9 cellular contexts compared by ENCODE assay signal in the genomic region with DNA sequence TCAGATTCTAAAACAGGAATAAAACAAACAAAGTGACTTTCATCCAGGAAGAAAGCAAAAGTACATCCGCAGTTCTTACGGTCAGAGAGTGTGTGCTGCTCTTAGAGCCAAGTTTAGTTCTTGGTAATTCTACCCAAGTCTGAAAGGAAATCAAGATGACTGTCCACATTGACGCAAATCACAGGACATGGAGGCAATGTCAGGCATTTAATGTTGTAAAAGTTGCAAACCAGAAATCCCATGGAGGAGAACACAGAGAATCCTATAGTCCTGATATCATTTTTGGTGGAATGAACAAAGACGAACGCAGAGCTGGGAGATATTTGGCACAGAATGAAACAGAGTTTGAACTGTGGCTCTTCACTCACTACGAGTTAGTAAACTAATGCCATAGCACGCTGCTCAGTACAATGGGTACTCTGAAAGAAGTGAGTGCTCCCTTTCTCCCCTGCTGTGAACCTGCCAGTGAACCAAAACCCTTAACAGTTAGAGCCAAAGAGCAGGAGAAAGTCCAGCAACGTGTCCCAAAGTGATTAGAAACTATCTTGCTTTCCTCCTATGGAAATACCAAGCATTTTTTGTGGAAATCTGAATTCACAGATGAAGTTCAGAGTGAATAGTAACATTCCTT.
DNase-seq lines count a peak whose midpoint lies in the region; ATAC-seq, FAIRE-seq and TF ChIP-seq lines count a peak whose summit lies in the region.
"Had no signal": no experiment of that assay in that cellular context is flagged by ENCODE, and none has a peak within 500 bp of the region (broad histone marks: within the 10 kb centered on the region; RNA-seq: fewer than 3 reads in every experiment).

No MANE protein-coding gene starts in this region.

- H3K4me1 ChIP-seq in esophagus (ENCODE audit: control insufficient read depth in 2 of 2, insufficient read depth in 2 of 2, low read length in 1 of 2): no peaks in the 10 kb centered on the region

- no peaks in the 10 kb centered on the region for H3K36me3 ChIP-seq in esophagus (ENCODE audit: control insufficient read depth in 2 of 2, insufficient read depth in 2 of 2, low read length in 1 of 2)

- H3K9me3 ChIP-seq in esophagus (ENCODE audit: control insufficient read depth in 2 of 2, insufficient read depth in 1 of 2, low read depth in 1 of 2, low read length in 1 of 2): no peaks in the 10 kb centered on the region

- FAIRE-seq in GM12891 (lab: Jason Lieb, UNC): no peak
- FAIRE-seq: colon had no signal

- TF ChIP-seq POLR2A in GM12891 (IDR thresholded peaks at IDR 0.05; ENCODE audit: low read depth, low read length): no peak

- no peak overlapping the region for H3K4me3 Mint-ChIP-seq in activated T-helper 17 cell treated with anti-CD3 and anti-CD28 coated beads, Interleukin-2, amount 50 U/mL, for 72 hours

- H3K27ac ChIP-seq in esophagus (ENCODE audit: low read depth in 2 of 2, low read length in 1 of 2): peak overlapping the region; percentile 33 to 56

- no peaks in the 10 kb centered on the region for H3K27me3 Mint-ChIP-seq in activated T-helper 17 cell treated with anti-CD3 and anti-CD28 coated beads, Interleukin-2, amount 50 U/mL, for 72 hours

- ATAC-seq in activated T-helper 17 cell treated with anti-CD3 and anti-CD28 coated beads, Interleukin-2, amount 50 U/mL, for 72 hours (replicated peaks): no peak
- ATAC-seq in HG02623 (IDR thresholded peaks at IDR 0.05; ENCODE audit: unreplicated experiment) (no peak), HG02763 (IDR thresholded peaks at IDR 0.05; ENCODE audit: unreplicated experiment) (no peak)

- no peaks in the 10 kb centered on the region for H3K9me3 Mint-ChIP-seq in activated T-helper 17 cell treated with anti-CD3 and anti-CD28 coated beads, Interleukin-2, amount 50 U/mL, for 72 hours

- WGBS in esophagus, 2 donors: 26 to 32% methylated on average over 8 of the region's 8 CpGs

- H3K4me3 ChIP-seq in esophagus (ENCODE audit: low read depth in 1 of 2, low read length in 2 of 2): no peak overlapping the region

- no peaks in the 10 kb centered on the region for H3K36me3 Mint-ChIP-seq in activated T-helper 17 cell treated with anti-CD3 and anti-CD28 coated beads, Interleukin-2, amount 50 U/mL, for 72 hours (ENCODE audit: low read depth)

- no peaks in the 10 kb centered on the region for H3K27me3 ChIP-seq in esophagus (ENCODE audit: control insufficient read depth in 1 of 2, insufficient read depth in 2 of 2, low read length in 2 of 2)

- DNase-seq in A172 (ENCODE audit: low spot score) (peak; percentile 67), NCI-H345 treated with DMSO at 0.1 percent for 48 hours (lab: John Stamatoyannopoulos, UW; ENCODE audit: unreplicated experiment) (peak; percentile 36), myocyte (ENCODE audit: low read depth) (peak; percentile 60), GM12891 (ENCODE audit: insufficient read length, low spot score) (no peak)

- H3K27ac Mint-ChIP-seq in activated T-helper 17 cell treated with anti-CD3 and anti-CD28 coated beads, Interleukin-2, amount 50 U/mL, for 72 hours: no peak overlapping the region

- H3K4me1 Mint-ChIP-seq in activated T-helper 17 cell treated with anti-CD3 and anti-CD28 coated beads, Interleukin-2, amount 50 U/mL, for 72 hours: no peaks in the 10 kb centered on the region

TF ChIP-seq in GM12891, 5 proteins besides CTCF, POLR2A, EP300 and RAD21:
- no peak for TF ChIP-seq SPI1 (IDR thresholded peaks at IDR 0.05; ENCODE audit: low read depth, low read length)
- TF ChIP-seq PAX5 (IDR thresholded peaks at IDR 0.05; ENCODE audit: insufficient read depth, low read length, severe bottlenecking): no peak
- no peak for TF ChIP-seq POU2F2 (IDR thresholded peaks at IDR 0.05; ENCODE audit: low read depth, low read length)
- TF ChIP-seq POLR2AphosphoS5 (IDR thresholded peaks at IDR 0.05; ENCODE audit: low read depth, low read length): no peak
- TF ChIP-seq TAF1 (IDR thresholded peaks at IDR 0.05; ENCODE audit: low read depth, low read length): no peak
